ENCODE assay signal across 8 cellular contexts in the genomic region with DNA sequence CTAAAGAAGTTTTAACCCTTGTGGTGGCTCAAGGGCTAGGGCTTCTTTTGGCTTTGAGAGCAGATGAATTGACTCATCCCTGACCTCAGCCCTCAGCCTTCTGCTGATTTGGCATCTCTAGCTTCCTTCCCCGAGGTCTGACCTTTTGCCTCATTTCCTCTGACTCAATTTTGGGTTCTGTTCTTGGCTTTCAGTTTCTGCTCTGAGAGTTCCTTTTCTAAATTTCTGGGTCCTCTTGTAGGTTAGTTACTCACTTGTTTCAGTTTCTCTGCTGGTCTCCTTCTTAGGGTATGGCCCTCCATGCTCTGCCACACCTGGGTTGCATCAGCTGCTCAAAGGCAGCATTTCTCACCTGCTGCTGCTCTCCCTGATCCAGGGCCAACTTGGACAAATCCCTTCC. TPM values are rescaled to one million over a fixed set of nuclear protein-coding genes. Genes with fewer than 3 reads are reported as not detected.
DNase-seq lines count a peak whose midpoint lies in the region; ATAC-seq and TF ChIP-seq lines count a peak whose summit lies in the region.

No MANE protein-coding gene starts in this region.

- H3K27ac ChIP-seq in Panc1 (ENCODE audit: low read length) (no peak overlapping the region), upper lobe of right lung (peak overlapping the region; percentile 48)

- no peaks in the 10 kb centered on the region for H3K4me1 ChIP-seq in Panc1 (ENCODE audit: control insufficient read depth, insufficient read depth, low read length)
- peaks cover 6% of the 10 kb centered on the region for H3K4me1 ChIP-seq in upper lobe of right lung

- peak; percentile 88 for DNase-seq in CD14-positive monocyte (ENCODE audit: low spot score)
- peak; percentile 52 for DNase-seq in GM19240 (ENCODE audit: insufficient read length, low spot score)
- DNase-seq in Panc1 (ENCODE audit: low read depth, low spot score) = peak; percentile 12
- DNase-seq in astrocyte of the spinal cord (ENCODE audit: low read depth, low spot score) = peak; percentile 90
- DNase-seq in medulla oblongata (ENCODE audit: extremely low spot score) = peak; percentile 86
- DNase-seq in upper lobe of right lung = no peak
- DNase-seq in nephron progenitor cell = no peak

- peaks cover 12% of the 10 kb centered on the region for H3K4me1 Mint-ChIP-seq in CD14-positive monocyte
- peaks cover 4% of the 10 kb centered on the region for H3K4me1 Mint-ChIP-seq in nephron progenitor cell

- H3K27me3 ChIP-seq in Panc1 (ENCODE audit: control insufficient read depth, insufficient read depth, low read length) (no peaks in the 10 kb centered on the region), upper lobe of right lung (no peaks in the 10 kb centered on the region)

- no peaks in the 10 kb centered on the region for H3K9me3 ChIP-seq in Panc1 (ENCODE audit: control insufficient read depth, insufficient read depth, low read depth, low read length)
- no peaks in the 10 kb centered on the region for H3K9me3 ChIP-seq in upper lobe of right lung

- H3K36me3 Mint-ChIP-seq in CD14-positive monocyte = no peaks in the 10 kb centered on the region
- H3K36me3 Mint-ChIP-seq in nephron progenitor cell (ENCODE audit: low read depth) = no peaks in the 10 kb centered on the region

- no TSS peak for BruUV-seq in Panc1 (replicated peaks; lab: Mats Ljungman, UMichigan)

- ATAC-seq in HG03135 (IDR thresholded peaks at IDR 0.05; ENCODE audit: unreplicated experiment) (peak; percentile 100), Panc1 (no peak), upper lobe of right lung (peak; percentile 97)

- in situ Hi-C loops in Panc1 (cut with HindIII; ENCODE audit: low pct_unique_long_range_greater_than_20kb, low sequenced_read_pairs) = no loop called here
- in situ Hi-C loops in astrocyte of the spinal cord (cut with HindIII; ENCODE audit: low sequenced_read_pairs) = no loop called here

- POLR2A ChIA-PET in Panc1 (lab: Charles Lee) = no interaction called here

- H3K4me3 Mint-ChIP-seq in CD14-positive monocyte (peak overlapping the region; percentile 32 to 60), nephron progenitor cell (no peak overlapping the region)

- H3K27me3 Mint-ChIP-seq in CD14-positive monocyte (ENCODE audit: low read depth in 3 of 3) (peaks cover 0 to 4% (median 0%) of the 10 kb centered on the region in 3 donors), nephron progenitor cell (ENCODE audit: low read depth, poor library complexity) (peaks cover 7% of the 10 kb centered on the region)

- CTCF ChIA-PET in Panc1 (lab: Charles Lee) = no interaction called here

- TF ChIP-seq CTCF in CD14-positive monocyte (IDR thresholded peaks at IDR 0.05) (no peak), Panc1 (IDR thresholded peaks at IDR 0.05) (no peak), astrocyte of the spinal cord (IDR thresholded peaks at IDR 0.05; ENCODE audit: low read depth, low read length) (no peak), upper lobe of right lung (IDR thresholded peaks at IDR 0.05) (no peak), nephron progenitor cell (IDR thresholded peaks at IDR 0.05) (no peak)

- no peaks in the 10 kb centered on the region for H3K36me3 ChIP-seq in Panc1 (ENCODE audit: control insufficient read depth, insufficient read depth, low read length)
- no peaks in the 10 kb centered on the region for H3K36me3 ChIP-seq in upper lobe of right lung

- H3K4me3 ChIP-seq in Panc1 (ENCODE audit: low read depth in 2 of 2, low read length in 2 of 2) (no peak overlapping the region), astrocyte of the spinal cord (ENCODE audit: low read depth, low read length) (no peak overlapping the region), upper lobe of right lung (no peak overlapping the region)

- H3K27ac Mint-ChIP-seq in CD14-positive monocyte = peak overlapping the region; percentile 82 to 97 (median 93)
- no peak overlapping the region for H3K27ac Mint-ChIP-seq in nephron progenitor cell

- H3K9me3 Mint-ChIP-seq in CD14-positive monocyte = no peaks in the 10 kb centered on the region
- no peaks in the 10 kb centered on the region for H3K9me3 Mint-ChIP-seq in nephron progenitor cell

- intact Hi-C loops in CD14-positive monocyte (cut with micrococcal nuclease) = no loop called here
- intact Hi-C loops in Panc1 (cut with micrococcal nuclease; ENCODE audit: unreplicated experiment) = no loop called here
- intact Hi-C loops in upper lobe of right lung (cut with DNase I) = no loop called here

RNA-seq across cellular contexts. Expression of gene PDE4B, which starts 19.4 kb away (rescaled TPM):
- polyA plus RNA-seq in CD14-positive monocyte = 10 to 100 TPM; 17.2 to 25.2 TPM
- total RNA-seq in Panc1 (2021; ENCODE audit: unreplicated experiment) = 0.26 TPM
- polyA plus RNA-seq in Panc1 (2012; ENCODE audit: insufficient read length) = 0.25 TPM
- 14.3 TPM for total RNA-seq in upper lobe of right lung

Comparison
In these comparisons a context has a peak if more than half of its experiments do, and no peak if none do; other contexts are left out.
1. DNase-seq: peak in CD14-positive monocyte (single experiment), GM19240 (single experiment), Panc1 (single experiment), astrocyte of the spinal cord (single experiment) and medulla oblongata (single experiment); none in upper lobe of right lung (single experiment) and nephron progenitor cell (single experiment).
2. RNA of gene PDE4B, which starts 19.4 kb away (total RNA-seq): 14.3 TPM in upper lobe of right lung (single experiment); 0.26 TPM in Panc1 (single experiment); every median in the first group is over 10 times any median in the second.